In the genomic region with DNA sequence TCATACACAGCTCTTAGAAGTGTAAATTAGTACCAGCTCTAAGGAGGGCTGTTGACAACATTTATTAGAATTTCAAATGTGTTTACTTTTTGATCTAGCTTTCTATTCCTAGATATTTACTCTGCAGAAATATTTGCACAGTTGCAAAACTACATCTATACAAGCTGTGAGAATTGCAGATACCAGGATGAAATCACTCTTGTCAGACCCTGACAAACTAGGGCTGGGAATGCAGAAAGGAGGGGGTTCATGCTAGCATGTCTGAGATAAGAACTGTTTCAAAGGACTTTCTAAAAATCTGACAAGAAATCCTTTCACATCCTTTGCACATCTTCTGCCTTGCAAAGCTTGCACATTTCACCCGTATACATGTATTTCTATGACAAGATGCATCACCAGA, we compare ENCODE assay signal across 23 cellular contexts. TPM values are rescaled to one million over a fixed set of nuclear protein-coding genes. Genes with fewer than 3 reads are reported as not detected.
"Had no signal": no experiment of that assay in that cellular context is flagged by ENCODE, and none has a peak within 500 bp of the region (broad histone marks: within the 10 kb centered on the region; RNA-seq: fewer than 3 reads in every experiment).

No MANE protein-coding gene starts in this region.

- H3K4me3 Mint-ChIP-seq: effector memory CD8-positive, alpha-beta T cell; immature natural killer cell; mesothelial cell of epicardium; naive thymus-derived CD4-positive, alpha-beta T cell; nephron; neural progenitor cell; stimulated activated naive B cell treated with anti-CD40 and anti-IgM and Interleukin-4, amounts not matched to agents 10 μg/mL and 1 μg/mL and 100 μg/mL, for 72 hours; stimulated activated naive CD8-positive, alpha-beta T cell treated with anti-CD3 and anti-CD28 coated beads, Interleukin-15, Interleukin-2, amounts not matched to agents 100 ng/mL and 50 ng/mL, for 24 hours had no signal

- ATAC-seq: effector memory CD8-positive, alpha-beta T cell; left lobe of liver; naive thymus-derived CD4-positive, alpha-beta T cell; right lobe of liver; stimulated activated naive B cell treated with anti-CD40 and anti-IgM and Interleukin-4, amounts not matched to agents 10 μg/mL and 1 μg/mL and 100 μg/mL, for 72 hours had no signal

- H3K9me3 Mint-ChIP-seq: effector memory CD8-positive, alpha-beta T cell; immature natural killer cell; mesothelial cell of epicardium; nephron; neural progenitor cell; stimulated activated naive B cell treated with anti-CD40 and anti-IgM and Interleukin-4, amounts not matched to agents 10 μg/mL and 1 μg/mL and 100 μg/mL, for 72 hours; stimulated activated naive CD8-positive, alpha-beta T cell treated with anti-CD3 and anti-CD28 coated beads, Interleukin-15, Interleukin-2, amounts not matched to agents 100 ng/mL and 50 ng/mL, for 24 hours had no signal

- H3K4me1 Mint-ChIP-seq: immature natural killer cell; mesothelial cell of epicardium; naive thymus-derived CD4-positive, alpha-beta T cell; nephron; neural progenitor cell; stimulated activated naive B cell treated with anti-CD40 and anti-IgM and Interleukin-4, amounts not matched to agents 10 μg/mL and 1 μg/mL and 100 μg/mL, for 72 hours had no signal

- DNase-seq: dermis blood vessel endothelial cell; effector memory CD8-positive, alpha-beta T cell; erythroblast; immature natural killer cell; mesenchymal stem cell; naive thymus-derived CD4-positive, alpha-beta T cell; right lobe of liver; small intestine; stimulated activated CD4-positive, alpha-beta T cell treated with anti-CD3 and anti-CD28 coated beads, Interleukin-15, amount 100 ng/mL, for 24 hours; stimulated activated CD4-positive, alpha-beta T cell treated with anti-CD3 and anti-CD28 coated beads, Interleukin-2, amount 100 ng/mL, for 48 hours; stimulated activated naive B cell treated with anti-CD40 and anti-IgM and Interleukin-4, amounts not matched to agents 10 μg/mL and 1 μg/mL and 100 μg/mL, for 72 hours; thyroid gland; trophoblast cell had no signal

- H3K27ac ChIP-seq: coronary artery, neural progenitor cell, parathyroid adenoma, right lobe of liver, suprapubic skin, thyroid gland, vagina had no signal

- H3K36me3 Mint-ChIP-seq: immature natural killer cell; mesothelial cell of epicardium; naive thymus-derived CD4-positive, alpha-beta T cell; neural progenitor cell; stimulated activated naive B cell treated with anti-CD40 and anti-IgM and Interleukin-4, amounts not matched to agents 10 μg/mL and 1 μg/mL and 100 μg/mL, for 72 hours had no signal

- H3K27ac Mint-ChIP-seq: effector memory CD8-positive, alpha-beta T cell; immature natural killer cell; mesothelial cell of epicardium; naive thymus-derived CD4-positive, alpha-beta T cell; nephron; neural progenitor cell; progenitor cell of endocrine pancreas; stimulated activated naive B cell treated with anti-CD40 and anti-IgM and Interleukin-4, amounts not matched to agents 10 μg/mL and 1 μg/mL and 100 μg/mL, for 72 hours; stimulated activated naive CD8-positive, alpha-beta T cell treated with anti-CD3 and anti-CD28 coated beads, Interleukin-15, Interleukin-2, amounts not matched to agents 100 ng/mL and 50 ng/mL, for 24 hours had no signal

RNA-seq across cellular contexts. Expression of gene PABPC3, which starts 11.8 kb away (rescaled TPM):
- total RNA-seq: vagina had no signal
